ENCODE assay signal across 11 cellular contexts in genomic region chr12:107258780-107259179, GRCh38.
"Had no signal": no experiment of that assay in that cellular context is flagged by ENCODE, and none has a peak within 500 bp of the region (broad histone marks: within the 10 kb centered on the region; RNA-seq: fewer than 3 reads in every experiment).

No MANE protein-coding gene starts in this region.

- ATAC-seq: GM23338, HCT116 had no signal

- H3K4me2 ChIP-seq: GM23338 had no signal

- H3K9me3 ChIP-seq: HAP-1 had no signal

- H3K36me3 ChIP-seq: HAP-1 had no signal

- H3K9ac ChIP-seq: GM23248 had no signal

- H3K4me1 ChIP-seq: HAP-1 had no signal

- H3K4me3 ChIP-seq: GM23248, GM23338, HAP-1 had no signal

- H2AFZ ChIP-seq: GM23248, GM23338 had no signal

- DNase-seq: GM23248, GOT3, H7, H9, HCEC 1CT, HFFc6 had no signal

- H3K27ac ChIP-seq: GM23248 had no signal

- FAIRE-seq: H1, H54 had no signal
